Comparison of ENCODE assay signal across 1 cellular context in genomic region chr5:84218546-84218945, GRCh38.
TF ChIP-seq lines count a peak whose summit lies in the region.

No MANE protein-coding gene starts in this region.

TF ChIP-seq in GM23338, 12 proteins besides CTCF, POLR2A, EP300 and RAD21 (continued from another document):
- TF ChIP-seq ZNF462 (CRISPR knock-in tag; IDR thresholded peaks at IDR 0.05) (no peak), ZNF331 (CRISPR knock-in tag; IDR thresholded peaks at IDR 0.05; ENCODE audit: low read depth) (no peak), NANOG (IDR thresholded peaks at IDR 0.05; ENCODE audit: borderline replicate concordance) (no peak), CREB1 (CRISPR knock-in tag; IDR thresholded peaks at IDR 0.05; ENCODE audit: low read depth) (no peak), STAT1 (IDR thresholded peaks at IDR 0.05; ENCODE audit: unreplicated experiment) (no peak), JUNB (IDR thresholded peaks at IDR 0.05; ENCODE audit: unreplicated experiment) (no peak), POLR2AphosphoS5 (IDR thresholded peaks at IDR 0.05; ENCODE audit: low read depth) (no peak), EZH2phosphoT487 (IDR thresholded peaks at IDR 0.05; ENCODE audit: unreplicated experiment) (no peak), EZH2 (IDR thresholded peaks at IDR 0.05; ENCODE audit: low read depth, unreplicated experiment) (no peak), ZNF114 (CRISPR knock-in tag; IDR thresholded peaks at IDR 0.05) (no peak), REST (IDR thresholded peaks at IDR 0.05; ENCODE audit: unreplicated experiment) (no peak)
TF ChIP-seq in GM23338: peak in this region for 0.
